Comparison of ENCODE assay signal across 23 cellular contexts in the genomic region with DNA sequence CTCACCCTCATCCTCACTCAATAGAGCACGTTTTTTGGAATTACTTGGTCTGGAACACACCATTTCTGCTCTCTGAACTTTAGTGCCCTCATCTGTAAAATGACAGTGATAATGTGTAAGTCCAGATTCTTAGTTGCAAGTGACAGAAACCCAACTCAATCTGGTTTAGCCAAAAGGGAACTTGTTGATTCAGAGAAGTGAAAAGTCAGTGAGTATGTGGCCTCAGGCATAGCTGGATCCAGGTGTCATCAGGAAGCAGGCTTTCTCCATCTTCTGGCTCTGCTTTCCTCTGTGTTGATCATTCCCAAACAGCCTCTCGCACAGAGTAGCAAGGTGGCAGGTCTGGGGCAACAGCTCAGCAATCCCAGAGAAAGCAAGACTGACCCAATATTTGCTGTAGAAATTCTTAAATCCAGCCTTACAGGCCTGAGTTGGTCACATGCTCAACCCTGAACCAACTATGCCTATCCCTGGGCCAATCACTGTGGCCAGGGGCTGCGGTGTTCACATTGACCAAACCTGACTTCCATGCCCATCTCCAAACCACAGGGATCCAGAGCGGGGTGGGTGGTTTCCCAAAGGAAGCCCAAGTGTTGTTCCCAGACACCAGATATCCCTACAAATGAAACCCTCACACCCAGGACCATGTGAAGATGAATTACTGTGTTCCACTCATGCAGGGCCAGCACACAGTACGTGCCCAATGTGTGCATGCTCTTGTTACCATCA. TPM values are rescaled to one million over a fixed set of nuclear protein-coding genes. Genes with fewer than 3 reads are reported as not detected.
DNase-seq lines count a peak whose midpoint lies in the region; ATAC-seq and TF ChIP-seq lines count a peak whose summit lies in the region.
"Had no signal": no experiment of that assay in that cellular context is flagged by ENCODE, and none has a peak within 500 bp of the region (broad histone marks: within the 10 kb centered on the region; RNA-seq: fewer than 3 reads in every experiment).

No MANE protein-coding gene starts in this region.

- WGBS in SK-N-SH (ENCODE audit: low lambda C conversion rate) = 56% methylated on average over 3 of the region's 5 CpGs
- 87 to 88% methylated on average over 3 to 5 of the region's 5 CpGs for WGBS in upper lobe of left lung, 2 donors

- no peaks in the 10 kb centered on the region for H3K36me3 Mint-ChIP-seq in CD8-positive, alpha-beta T cell
- H3K36me3 Mint-ChIP-seq in central memory CD8-positive, alpha-beta T cell (ENCODE audit: insufficient read depth) = peaks cover 4% of the 10 kb centered on the region
- no peaks in the 10 kb centered on the region for H3K36me3 Mint-ChIP-seq in nephron progenitor cell (ENCODE audit: low read depth)
- H3K36me3 Mint-ChIP-seq in CD14-positive monocyte = no peaks in the 10 kb centered on the region
- H3K36me3 Mint-ChIP-seq: stimulated activated naive B cell treated with anti-CD40 and anti-IgM and Interleukin-4, amounts not matched to agents 10 μg/mL and 1 μg/mL and 100 μg/mL, for 72 hours had no signal

- no peaks in the 10 kb centered on the region for H4K20me1 ChIP-seq in SK-N-SH (ENCODE audit: insufficient read depth)

- CTCF ChIA-PET in SK-N-SH (lab: Yijun Ruan, JAX) = interaction anchor here (0.8 to 1.8 kb wide), 3 partner anchors 9 to 19 kb away, joined by 3 to 4 read pairs (median 3); no protein-coding TSS in a partner anchor
- CTCF ChIA-PET in CD8-positive, alpha-beta T cell (lab: Charles Lee) = no interaction called here

- peaks cover 13% of the 10 kb centered on the region for H3K4me1 Mint-ChIP-seq in CD8-positive, alpha-beta T cell (ENCODE audit: low read depth)
- H3K4me1 Mint-ChIP-seq in central memory CD8-positive, alpha-beta T cell = peaks cover 13% of the 10 kb centered on the region
- H3K4me1 Mint-ChIP-seq in nephron progenitor cell (peaks cover 54% of the 10 kb centered on the region), CD14-positive monocyte (peaks cover 14% of the 10 kb centered on the region)

- H3K27ac ChIP-seq in SK-N-SH (ENCODE audit: low read depth in 2 of 2, low read length in 1 of 2) (no peak overlapping the region), upper lobe of left lung (no peak overlapping the region)
- H3K27ac ChIP-seq in CD8-positive, alpha-beta T cell (ENCODE audit: low read depth, low read length) = no peak overlapping the region
- H3K27ac ChIP-seq: 22Rv1, epithelial cell of prostate, PC-9, VCaP had no signal

- no peaks in the 10 kb centered on the region for H3K9me2 ChIP-seq in SK-N-SH

- TF ChIP-seq CTCF in SK-N-SH (IDR thresholded peaks at IDR 0.05) (no peak), nephron progenitor cell (IDR thresholded peaks at IDR 0.05) (no peak), upper lobe of left lung (IDR thresholded peaks at IDR 0.05) (no peak), CD14-positive monocyte (IDR thresholded peaks at IDR 0.05) (no peak)
- TF ChIP-seq CTCF in CD8-positive, alpha-beta T cell (IDR thresholded peaks at IDR 0.05) = no peak

- peak overlapping the region; percentile 59 for H3K4me3 Mint-ChIP-seq in CD8-positive, alpha-beta T cell
- H3K4me3 Mint-ChIP-seq in central memory CD8-positive, alpha-beta T cell = peak overlapping the region; percentile 22
- H3K4me3 Mint-ChIP-seq in nephron progenitor cell (peak overlapping the region; percentile 37), CD14-positive monocyte (no peak overlapping the region)

- no peaks in the 10 kb centered on the region for H3K27me3 Mint-ChIP-seq in CD8-positive, alpha-beta T cell (ENCODE audit: low read depth)
- H3K27me3 Mint-ChIP-seq in central memory CD8-positive, alpha-beta T cell = no peaks in the 10 kb centered on the region
- H3K27me3 Mint-ChIP-seq in nephron progenitor cell (ENCODE audit: low read depth, poor library complexity) (peaks cover 4% of the 10 kb centered on the region), CD14-positive monocyte (ENCODE audit: low read depth in 3 of 3) (peaks cover 0 to 6% (median 5%) of the 10 kb centered on the region in 3 donors)
- H3K27me3 Mint-ChIP-seq: stimulated activated naive B cell treated with anti-CD40 and anti-IgM and Interleukin-4, amounts not matched to agents 10 μg/mL and 1 μg/mL and 100 μg/mL, for 72 hours had no signal

- no peaks in the 10 kb centered on the region for H3K79me2 ChIP-seq in SK-N-SH (ENCODE audit: insufficient read depth)

- TF ChIP-seq EP300 in SK-N-SH (IDR thresholded peaks at IDR 0.05; ENCODE audit: borderline replicate concordance in 1 of 2, low read depth in 1 of 2, low read length in 1 of 2) = no peak
- no peak for TF ChIP-seq EP300 in upper lobe of left lung (IDR thresholded peaks at IDR 0.05)

- H3K36me3 ChIP-seq in SK-N-SH (replicated peaks in 1 of 2; ENCODE audit: control insufficient read depth in 1 of 2, insufficient read depth in 2 of 2, low read length in 1 of 2) = no peaks in the 10 kb centered on the region
- H3K36me3 ChIP-seq in CD8-positive, alpha-beta T cell (ENCODE audit: insufficient read depth, low read length) = no peaks in the 10 kb centered on the region
- no peaks in the 10 kb centered on the region for H3K36me3 ChIP-seq in upper lobe of left lung
- H3K36me3 ChIP-seq: heart right ventricle had no signal

- no peak overlapping the region for H3K9ac ChIP-seq in SK-N-SH

- intact Hi-C loops in CD8-positive, alpha-beta T cell (cut with DNase I, micrococcal nuclease) = no loop called here
- intact Hi-C loops in cardiac septum (cut with DNase I) = no loop called here
- intact Hi-C loops in CD14-positive monocyte (cut with micrococcal nuclease) = no loop called here

- H3K4me2 ChIP-seq in SK-N-SH = 0 out of 2 replicates have a peak overlapping the region, but pooled peaks have one; percentile 12
- H3K4me2 ChIP-seq: PC-9 had no signal

- POLR2A ChIA-PET in SK-N-SH (lab: Yijun Ruan, JAX) = no interaction called here
- POLR2A ChIA-PET in CD8-positive, alpha-beta T cell (lab: Charles Lee) = interaction anchor here (0.8 kb wide), 1 partner anchor 24 kb away, joined by 3 read pairs; a partner anchor contains a TSS

- DNase-seq in SK-N-SH (no peak), nephron progenitor cell (no peak), cardiac septum (ENCODE audit: low spot score) (no peak), upper lobe of left lung (no peak), CD14-positive monocyte (ENCODE audit: low spot score) (no peak)
- no peak for DNase-seq in CD8-positive, alpha-beta T cell
- no peak for DNase-seq in central memory CD8-positive, alpha-beta T cell (ENCODE audit: low spot score in 2 of 2)
- DNase-seq: activated gamma-delta T cell treated with Interleukin-2 at 50 U/mL for 16 hours; AML-193; caudate nucleus; DND-41; heart right ventricle; NCI-H1105; NCI-H2029 treated with DMSO at 0.1 percent for 48 hours; NCI-H446 treated with DMSO at 0.1 percent for 48 hours; PC-9; stimulated activated CD4-positive, alpha-beta T cell treated with anti-CD3 and anti-CD28 coated beads, Interleukin-2, amount 100 ng/mL, for 24 hours; stimulated activated naive B cell treated with anti-CD40 and anti-IgM and Interleukin-4, amounts not matched to agents 10 μg/mL and 1 μg/mL and 100 μg/mL, for 72 hours had no signal

- no peak for TF ChIP-seq POLR2A in upper lobe of left lung (IDR thresholded peaks at IDR 0.05)

- H2AFZ ChIP-seq in SK-N-SH (ENCODE audit: low read depth) = 0 out of 2 replicates have a peak overlapping the region, but pooled peaks have one; percentile 22
- H2AFZ ChIP-seq: PC-9 had no signal

- H3K9me3 ChIP-seq in SK-N-SH (no peaks in the 10 kb centered on the region), upper lobe of left lung (no peaks in the 10 kb centered on the region)
- no peaks in the 10 kb centered on the region for H3K9me3 ChIP-seq in CD8-positive, alpha-beta T cell (ENCODE audit: low read length)
- H3K9me3 ChIP-seq: heart right ventricle had no signal

- H3K4me3 ChIP-seq in SK-N-SH (ENCODE audit: low read depth in 2 of 2, low read length in 1 of 2) (no peak overlapping the region), upper lobe of left lung (no peak overlapping the region)
- no peak overlapping the region for H3K4me3 ChIP-seq in CD8-positive, alpha-beta T cell (ENCODE audit: low read depth, low read length)
- H3K4me3 ChIP-seq: heart right ventricle, PC-9, skin epidermis had no signal

- no peaks in the 10 kb centered on the region for H3K9me3 Mint-ChIP-seq in CD8-positive, alpha-beta T cell
- no peaks in the 10 kb centered on the region for H3K9me3 Mint-ChIP-seq in central memory CD8-positive, alpha-beta T cell
- no peaks in the 10 kb centered on the region for H3K9me3 Mint-ChIP-seq in nephron progenitor cell
- H3K9me3 Mint-ChIP-seq in CD14-positive monocyte = peaks cover 0 to 1% (median 0%) of the 10 kb centered on the region in 7 donors
- H3K9me3 Mint-ChIP-seq: stimulated activated naive B cell treated with anti-CD40 and anti-IgM and Interleukin-4, amounts not matched to agents 10 μg/mL and 1 μg/mL and 100 μg/mL, for 72 hours had no signal

- H3K27me3 ChIP-seq in SK-N-SH (ENCODE audit: insufficient read depth) = no peaks in the 10 kb centered on the region
- H3K27me3 ChIP-seq in CD8-positive, alpha-beta T cell (ENCODE audit: insufficient read depth, low read length) = no peaks in the 10 kb centered on the region
- no peaks in the 10 kb centered on the region for H3K27me3 ChIP-seq in upper lobe of left lung
- H3K27me3 ChIP-seq: heart right ventricle had no signal

- no peaks in the 10 kb centered on the region for H3F3A ChIP-seq in SK-N-SH (replicated peaks; ENCODE audit: insufficient read depth)

- H3K4me1 ChIP-seq in SK-N-SH (ENCODE audit: control insufficient read depth in 1 of 2, insufficient read depth in 2 of 2, low read depth in 1 of 2, low read length in 1 of 2) (peaks cover 4 to 5% of the 10 kb centered on the region in 2 experiments; a peak in 1 of 4 replicates), upper lobe of left lung (peaks cover 5 to 14% (median 11%) of the 10 kb centered on the region in 4 donors)
- H3K4me1 ChIP-seq in CD8-positive, alpha-beta T cell (ENCODE audit: insufficient read depth, low read length) = peaks cover 9% of the 10 kb centered on the region

- H3K27ac Mint-ChIP-seq in CD8-positive, alpha-beta T cell = no peak overlapping the region
- no peak overlapping the region for H3K27ac Mint-ChIP-seq in central memory CD8-positive, alpha-beta T cell (ENCODE audit: low read depth)
- H3K27ac Mint-ChIP-seq in nephron progenitor cell = no peak overlapping the region
- peak overlapping the region in 2 of 7 donors; percentile 23 to 64 for H3K27ac Mint-ChIP-seq in CD14-positive monocyte
- H3K27ac Mint-ChIP-seq: stimulated activated naive B cell treated with anti-CD40 and anti-IgM and Interleukin-4, amounts not matched to agents 10 μg/mL and 1 μg/mL and 100 μg/mL, for 72 hours had no signal

- no peak for TF ChIP-seq RAD21 in SK-N-SH (IDR thresholded peaks at IDR 0.05; ENCODE audit: low read length)

- ATAC-seq in SK-N-SH treated with all-trans-retinoic acid at 6 μM for 48 hours (no peak), upper lobe of left lung (ENCODE audit: low FRiP score in 2 of 2) (no peak)
- no peak for ATAC-seq in CD8-positive, alpha-beta T cell
- no peak for ATAC-seq in central memory CD8-positive, alpha-beta T cell (replicated peaks; ENCODE audit: extremely low read depth, poor library complexity, severe bottlenecking)
- ATAC-seq: heart right ventricle had no signal

RNA-seq across cellular contexts. Expression of a gene that starts 23.3 kb away (rescaled TPM):
- polyA plus RNA-seq in SK-N-SH (2012; rRNA removed) (41.0 and 42.9 TPM in 2 replicates), CD14-positive monocyte (10 to 100 TPM; 78.9 to 79.1 TPM)
- polyA plus RNA-seq in SK-N-SH (2012; cell fraction: cytosol; rRNA removed) = 32.7 and 42.2 TPM in 2 replicates
- 19.4 and 24.2 TPM in 2 replicates for polyA plus RNA-seq in SK-N-SH (2012; cell fraction: nucleus; rRNA removed)
- total RNA-seq in CD8-positive, alpha-beta T cell = 100 to 1,000 TPM; 138 to 141 TPM
- total RNA-seq in cardiac septum (168 TPM), upper lobe of left lung (100 to 1,000 TPM in 1 of 6 donors, 10 to 100 TPM in 5; 63.9 to 112 (median 94.7) TPM)

RNA-seq across cellular contexts. Expression of a gene that starts 51.7 kb away (rescaled TPM):
- polyA plus RNA-seq in SK-N-SH (2012; rRNA removed) (0.15 and 0.43 TPM in 2 replicates), CD14-positive monocyte (under 1 TPM; 0.31 to 0.56 TPM)
- polyA plus RNA-seq in SK-N-SH (2012; cell fraction: cytosol; rRNA removed) = 0.09 and 0.14 TPM in 2 replicates
- polyA plus RNA-seq in SK-N-SH (2012; cell fraction: nucleus; rRNA removed) = 3.1 TPM in 2 replicates
- 1 to 10 TPM in 1 of 2 experiments, under 1 TPM in 1; 0.78 to 1.8 TPM for total RNA-seq in CD8-positive, alpha-beta T cell
- total RNA-seq in cardiac septum (0.70 TPM), upper lobe of left lung (1 to 10 TPM; 2.0 to 9.4 (median 3.9) TPM)

Comparison
In these comparisons a context has a peak if more than half of its experiments do, and no peak if none do; other contexts are left out.
1. H3K4me3 Mint-ChIP-seq: peak in CD8-positive, alpha-beta T cell (single experiment), central memory CD8-positive, alpha-beta T cell (single experiment) and nephron progenitor cell (single experiment); none in CD14-positive monocyte (0 of 2).